In the genomic region with DNA sequence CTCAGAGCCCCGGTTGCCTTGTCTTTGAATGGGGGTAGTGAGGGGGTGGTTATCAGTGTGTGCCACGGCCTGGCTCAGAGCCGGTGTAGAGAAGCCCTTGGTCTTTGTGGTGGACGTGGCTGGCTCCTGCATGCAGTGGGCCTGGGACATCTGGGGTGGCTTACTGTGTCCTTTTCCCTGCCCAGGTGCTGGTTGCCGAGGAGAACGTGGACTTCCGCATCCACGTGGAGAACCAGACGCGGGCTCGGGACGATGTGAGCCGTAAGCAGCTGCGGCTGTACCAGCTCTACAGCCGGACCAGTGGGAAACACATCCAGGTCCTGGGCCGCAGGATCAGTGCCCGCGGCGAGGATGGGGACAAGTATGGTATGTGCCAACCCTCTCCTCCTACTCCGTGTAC, we compare ENCODE assay signal across 21 cellular contexts. TPM values are rescaled to one million over a fixed set of nuclear protein-coding genes. Genes with fewer than 3 reads are reported as not detected.
DNase-seq lines count a peak whose midpoint lies in the region; ATAC-seq, FAIRE-seq and TF ChIP-seq lines count a peak whose summit lies in the region.
"Had no signal": no experiment of that assay in that cellular context is flagged by ENCODE, and none has a peak within 500 bp of the region (broad histone marks: within the 10 kb centered on the region; RNA-seq: fewer than 3 reads in every experiment).

No MANE protein-coding gene starts in this region.

- H2BK120ac ChIP-seq in IMR-90 (ENCODE audit: low read depth, low read length) (no peak overlapping the region), H1 (replicated peaks; ENCODE audit: low read depth, low read length) (no peak overlapping the region), neuronal stem cell (ENCODE audit: low read depth, low read length) (no peak overlapping the region)

- H3K14ac ChIP-seq in IMR-90 (replicated peaks; ENCODE audit: low read depth, low read length): no peak overlapping the region
- no peak overlapping the region for H3K14ac ChIP-seq in H1 (ENCODE audit: insufficient read length)
- peak overlapping the region; percentile 92 for H3K14ac ChIP-seq in neuronal stem cell (ENCODE audit: low read length)

- H3K79me2 ChIP-seq in H1 (ENCODE audit: control insufficient read depth in 1 of 2, insufficient read depth in 2 of 2, low read length in 2 of 2): no peaks in the 10 kb centered on the region

- no peak overlapping the region for H3K18ac ChIP-seq in IMR-90 (ENCODE audit: low read depth, low read length)
- no peak overlapping the region for H3K18ac ChIP-seq in H1 (ENCODE audit: extremely low read depth, low read length)
- peak overlapping the region; percentile 81 for H3K18ac ChIP-seq in neuronal stem cell (ENCODE audit: low read length)

- H3K79me1 ChIP-seq in IMR-90 (ENCODE audit: low read depth in 1 of 2, low read length in 2 of 2) (no peaks in the 10 kb centered on the region), H1 (ENCODE audit: low read depth, low read length) (no peaks in the 10 kb centered on the region), neuronal stem cell (ENCODE audit: low read depth, low read length) (no peaks in the 10 kb centered on the region)

- H3K9me1 ChIP-seq in IMR-90 (ENCODE audit: insufficient read depth, low read length): no peaks in the 10 kb centered on the region

- no peak overlapping the region for H2BK20ac ChIP-seq in IMR-90 (ENCODE audit: low read depth, low read length)
- H2BK20ac ChIP-seq in H1 (ENCODE audit: low read length): no peak overlapping the region

- H3K23ac ChIP-seq in IMR-90 (ENCODE audit: low read depth, low read length) (no peak overlapping the region), H1 (ENCODE audit: insufficient read length) (no peak overlapping the region), neuronal stem cell (ENCODE audit: low read depth, low read length, poor library complexity) (peak overlapping the region; percentile 66)

- H2BK5ac ChIP-seq in IMR-90 (ENCODE audit: low read depth, low read length, poor library complexity, severe bottlenecking) (no peak overlapping the region), H1 (ENCODE audit: low read depth, low read length) (no peak overlapping the region), neuronal stem cell (ENCODE audit: low read length) (no peak overlapping the region)

- H3K56ac ChIP-seq in IMR-90 (ENCODE audit: extremely low read depth, insufficient read depth, low read length) (no peak overlapping the region), H1 (replicated peaks; ENCODE audit: insufficient read length, low read depth, low read length) (no peak overlapping the region)

- H3K4me3 ChIP-seq in IMR-90 (ENCODE audit: insufficient read depth, low read depth, low read length): no peak overlapping the region
- no peak overlapping the region for H3K4me3 ChIP-seq in H1 (ENCODE audit: extremely low read depth in 1 of 4, insufficient read depth in 2 of 4, low read depth in 3 of 4, low read length in 4 of 4)
- no peak overlapping the region for H3K4me3 ChIP-seq in neuronal stem cell (ENCODE audit: low read length in 2 of 2)
- no peak overlapping the region for H3K4me3 ChIP-seq in esophagus muscularis mucosa
- H3K4me3 ChIP-seq: A549, GM23248 had no signal

- H3K27me3 ChIP-seq in IMR-90 (ENCODE audit: control insufficient read depth, insufficient read depth, low read length): no peaks in the 10 kb centered on the region; the same call in 1 of the 2 replicates
- H3K27me3 ChIP-seq in H1 (replicated peaks in 1 of 4; ENCODE audit: control insufficient read depth in 3 of 4, extremely low read depth in 1 of 4, insufficient read depth in 3 of 4, low read length in 3 of 4): no peaks in the 10 kb centered on the region
- H3K27me3 ChIP-seq in neuronal stem cell (ENCODE audit: control insufficient read depth in 3 of 3, insufficient read depth in 3 of 3, low read depth in 1 of 3, low read length in 3 of 3): no peaks in the 10 kb centered on the region
- H3K27me3 ChIP-seq in esophagus muscularis mucosa: no peaks in the 10 kb centered on the region

- H2AFZ ChIP-seq in IMR-90 (replicated peaks; ENCODE audit: low read length, poor library complexity): peak overlapping the region; percentile 32
- no peak overlapping the region for H2AFZ ChIP-seq in H1 (ENCODE audit: low read length)
- H2AFZ ChIP-seq in neuronal stem cell (ENCODE audit: low read length): no peak overlapping the region
- H2AFZ ChIP-seq: GM23248 had no signal

- no peak for DNase-seq in IMR-90
- DNase-seq in H1 (ENCODE audit: low read depth in 1 of 2, low spot score in 2 of 2): no peak
- no peak for DNase-seq in neuronal stem cell (ENCODE audit: low spot score)
- no peak for DNase-seq in esophagus muscularis mucosa (ENCODE audit: extremely low spot score)
- DNase-seq in ACHN: no peak
- DNase-seq: 8988T; C1 segment of cervical spinal cord; Calu3; CD4-positive, alpha-beta memory T cell; COR-L47; DMS53; DMS79 treated with DMSO at 0.1 percent for 48 hours; GF-D8; GM23248; H9 had no signal

- H2BK12ac ChIP-seq in H1 (ENCODE audit: low read depth, low read length) (peak overlapping the region; percentile 68; the same call in 1 of the 2 replicates), neuronal stem cell (ENCODE audit: low read length) (no peak overlapping the region)

- intact Hi-C loops in IMR-90 (cut with micrococcal nuclease): no loop called here
- intact Hi-C loops in esophagus muscularis mucosa (cut with DNase I): no loop called here

- POLR2A ChIA-PET in IMR-90 (lab: Charles Lee; ENCODE audit: unreplicated experiment) (interaction anchor here (0.6 kb wide), 1 partner anchor 474 kb away, joined by 12 read pairs; no protein-coding TSS in a partner anchor), H1 (lab: Charles Lee; ENCODE audit: partially characterized antibody) (interaction anchor here (0.6 to 1.3 kb wide), 3 partner anchors 13 to 325 kb away, joined by 3 to 5 read pairs (median 4); no protein-coding TSS in a partner anchor)

- H2BK15ac ChIP-seq in IMR-90 (ENCODE audit: low read depth, low read length) (no peak overlapping the region), H1 (ENCODE audit: low read length) (0 out of 2 replicates have a peak overlapping the region, but pooled peaks have one; percentile 46), neuronal stem cell (ENCODE audit: low read length) (peak overlapping the region; percentile 12)

- TF ChIP-seq POLR2A in IMR-90 (IDR thresholded peaks at IDR 0.05; ENCODE audit: low read depth, low read length): no peak
- no peak for TF ChIP-seq POLR2A in H1 (IDR thresholded peaks at IDR 0.05; ENCODE audit: control extremely low read depth in 1 of 2, low read depth in 2 of 2, low read length in 2 of 2)
- TF ChIP-seq POLR2A in esophagus muscularis mucosa (IDR thresholded peaks at IDR 0.05; ENCODE audit: low read depth): no peak

- in situ Hi-C loops in IMR-90 (cut with MboI; ENCODE audit: low sequenced_read_pairs): loop anchor here (25.0 kb wide), 1 partner anchor 426 kb away; no protein-coding TSS in a partner anchor
- in situ Hi-C loops in ACHN (cut with HindIII; ENCODE audit: low pct_ligation_motif_present, low pct_unique_long_range_greater_than_20kb, low sequenced_read_pairs): no loop called here

- dilution Hi-C loops in IMR-90 (cut with HindIII; ENCODE audit: low sequenced_read_pairs, unreplicated experiment): no loop called here

- H2AK9ac ChIP-seq in IMR-90 (replicated peaks; ENCODE audit: low read depth, low read length, poor library complexity): no peak overlapping the region

- BruUV-seq in IMR-90 (replicated peaks; lab: Mats Ljungman, UMichigan): no TSS peak

- H3K4me2 ChIP-seq in IMR-90 (ENCODE audit: low read depth, low read length) (no peak overlapping the region), H1 (ENCODE audit: insufficient read depth in 1 of 2, low read depth in 2 of 2, low read length in 2 of 2) (no peak overlapping the region), neuronal stem cell (ENCODE audit: insufficient read depth, low read length, poor library complexity, severe bottlenecking) (no peak overlapping the region)
- H3K4me2 ChIP-seq: A549 had no signal

- no peak overlapping the region for H2AK5ac ChIP-seq in IMR-90 (ENCODE audit: low read depth, low read length)
- H2AK5ac ChIP-seq in H1 (ENCODE audit: low read depth, low read length): no peak overlapping the region
- H2AK5ac ChIP-seq in neuronal stem cell (ENCODE audit: low read depth, low read length): peak overlapping the region; percentile 17

- H3K9me3 ChIP-seq in IMR-90 (ENCODE audit: control insufficient read depth, insufficient read depth, low read length) (no peaks in the 10 kb centered on the region), H1 (ENCODE audit: insufficient read depth in 2 of 2, low read depth in 1 of 2, low read length in 1 of 2) (no peaks in the 10 kb centered on the region), neuronal stem cell (replicated peaks in 1 of 2; ENCODE audit: control insufficient read depth in 2 of 2, insufficient read depth in 1 of 2, low read depth in 1 of 2, low read length in 2 of 2) (no peaks in the 10 kb centered on the region), esophagus muscularis mucosa (no peaks in the 10 kb centered on the region)
- H3K9me3 ChIP-seq: A549 had no signal

- WGBS in IMR-90 (ENCODE audit: extremely low coverage in 2 of 2, insufficient read length in 1 of 2), 2 experiments: 84% methylated on average over 11 of the region's 20 CpGs; no CpG with 5 or more reads in 1 of the 2 experiments
- 91% methylated on average over 19 of the region's 20 CpGs; no CpG with 5 or more reads in 1 of the 2 experiments for WGBS in H1 (ENCODE audit: extremely low coverage in 1 of 2, insufficient coverage in 1 of 2, insufficient read length in 1 of 2, insufficient replicate concordance in 2 of 2, low coverage in 1 of 2, low lambda C conversion rate in 2 of 2, missing lambda C conversion rate in 1 of 2), 2 experiments
- WGBS in neuronal stem cell (ENCODE audit: extremely low coverage in 2 of 2, insufficient read length in 2 of 2, insufficient replicate concordance in 1 of 2), 2 donors: no CpG with 5 or more reads among the region's 20 CpGs
- 94% methylated on average over 9 of the region's 20 CpGs for WGBS in esophagus muscularis mucosa

- H3K4ac ChIP-seq in IMR-90 (ENCODE audit: low read depth, low read length) (no peak overlapping the region), H1 (replicated peaks; ENCODE audit: insufficient read length, low read depth, low read length) (no peak overlapping the region), neuronal stem cell (ENCODE audit: low read length) (no peak overlapping the region)

- H4K20me1 ChIP-seq in IMR-90 (ENCODE audit: insufficient read depth, low read length) (no peaks in the 10 kb centered on the region), H1 (replicated peaks in 1 of 2; ENCODE audit: control insufficient read depth in 1 of 2, insufficient read depth in 2 of 2, low read length in 2 of 2) (peaks cover 0 to 2% of the 10 kb centered on the region in 2 experiments)

- H4K5ac ChIP-seq in IMR-90 (ENCODE audit: low read depth, low read length) (no peak overlapping the region), H1 (ENCODE audit: insufficient read length, low read depth, low read length) (no peak overlapping the region)

- H4K91ac ChIP-seq in IMR-90 (ENCODE audit: insufficient read depth, low read depth, low read length) (no peak overlapping the region), H1 (replicated peaks; ENCODE audit: insufficient read length, low read length) (no peak overlapping the region), neuronal stem cell (ENCODE audit: low read depth, low read length, poor library complexity) (no peak overlapping the region)

- FAIRE-seq in H1 (lab: Jason Lieb, UNC): no peak
- FAIRE-seq: A549, GM12892 had no signal

- no peaks in the 10 kb centered on the region for H3K4me1 ChIP-seq in IMR-90 (ENCODE audit: control insufficient read depth, insufficient read depth, low read length)
- peaks cover 0 to 34% (median 23%) of the 10 kb centered on the region in 4 experiments; a peak in 6 of 7 replicates for H3K4me1 ChIP-seq in H1 (replicated peaks in 1 of 4; ENCODE audit: control insufficient read depth in 3 of 4, insufficient read depth in 4 of 4, low read length in 3 of 4)
- H3K4me1 ChIP-seq in neuronal stem cell (ENCODE audit: control insufficient read depth in 2 of 2, insufficient read depth in 1 of 2, low read depth in 1 of 2, low read length in 2 of 2): peaks cover 8 to 12% of the 10 kb centered on the region in 2 donors
- peaks cover 0 to 31% (median 0%) of the 10 kb centered on the region in 4 donors for H3K4me1 ChIP-seq in esophagus muscularis mucosa
- H3K4me1 ChIP-seq: A549 had no signal

- TF ChIP-seq RAD21 in IMR-90 (IDR thresholded peaks at IDR 0.05; ENCODE audit: low read length) (no peak), H1 (IDR thresholded peaks at IDR 0.05 in 1 of 2, conservative IDR thresholded peaks at IDR 0.05 in 1 of 2; ENCODE audit: low read depth in 2 of 2, low read length in 2 of 2) (no peak)

- H3K9ac ChIP-seq in IMR-90 (ENCODE audit: low read depth, low read length) (no peak overlapping the region), H1 (replicated peaks in 1 of 4; ENCODE audit: extremely low read depth in 1 of 4, low read depth in 3 of 4, low read length in 3 of 4) (no peak overlapping the region), neuronal stem cell (ENCODE audit: low read depth, low read length, poor library complexity) (no peak overlapping the region)
- H3K9ac ChIP-seq: GM23248 had no signal

- H3K36me3 ChIP-seq in IMR-90 (ENCODE audit: control insufficient read depth, insufficient read depth, low read length) (no peaks in the 10 kb centered on the region), H1 (ENCODE audit: control insufficient read depth in 2 of 4, insufficient read depth in 4 of 4, low read length in 3 of 4) (no peaks in the 10 kb centered on the region), neuronal stem cell (replicated peaks in 1 of 2; ENCODE audit: control insufficient read depth in 2 of 2, insufficient read depth in 2 of 2, low read length in 2 of 2) (no peaks in the 10 kb centered on the region), esophagus muscularis mucosa (no peaks in the 10 kb centered on the region)

- H3K23me2 ChIP-seq in H1 (ENCODE audit: low read depth, low read length): no peaks in the 10 kb centered on the region; the same call in 1 of the 2 replicates

- H4K8ac ChIP-seq in IMR-90 (ENCODE audit: low read depth in 2 of 2, low read length in 2 of 2) (no peak overlapping the region), H1 (ENCODE audit: extremely low read depth, insufficient read depth, low read length) (no peak overlapping the region), neuronal stem cell (ENCODE audit: low read depth, low read length) (no peak overlapping the region)

- TF ChIP-seq CTCF in IMR-90 (conservative IDR thresholded peaks at IDR 0.05; ENCODE audit: low read depth, low read length) (no peak), H1 (IDR thresholded peaks at IDR 0.05; ENCODE audit: control extremely low read depth in 1 of 3, insufficient read depth in 1 of 3, low read depth in 1 of 3, low read length in 3 of 3) (no peak), esophagus muscularis mucosa (IDR thresholded peaks at IDR 0.05) (no peak)

- CTCF ChIA-PET in IMR-90 (lab: Yijun Ruan, JAX) (interaction anchor here (1.0 kb wide), 1 partner anchor 17 kb away, joined by 3 read pairs; no protein-coding TSS in a partner anchor), H1 (lab: Charles Lee; ENCODE audit: partially characterized antibody) (interaction anchor here (1.0 to 6.3 kb wide), 8 partner anchors 8 to 472 kb away, joined by 3 to 56 read pairs (median 5); a partner anchor contains a TSS)

- no peak overlapping the region for H3K27ac ChIP-seq in IMR-90 (ENCODE audit: insufficient read depth, low read length)
- no peak overlapping the region for H3K27ac ChIP-seq in H1 (ENCODE audit: low read depth, low read length)
- no peak overlapping the region for H3K27ac ChIP-seq in neuronal stem cell (replicated peaks; ENCODE audit: low read length)
- no peak overlapping the region for H3K27ac ChIP-seq in esophagus muscularis mucosa (replicated peaks in 1 of 4)
- H3K27ac ChIP-seq: A549, GM23248 had no signal

- no peak for ATAC-seq in IMR-90 (ENCODE audit: low read depth)
- ATAC-seq in GM19452 (IDR thresholded peaks at IDR 0.05; ENCODE audit: unreplicated experiment): no peak
- ATAC-seq: A549, HCT116 had no signal

- TF ChIP-seq EP300 in H1 (IDR thresholded peaks at IDR 0.05; ENCODE audit: borderline replicate concordance in 1 of 2, low read depth in 2 of 2, low read length in 2 of 2): no peak
- TF ChIP-seq EP300 in esophagus muscularis mucosa (IDR thresholded peaks at IDR 0.05): no peak

RNA-seq across cellular contexts. Expression of a gene that starts 16.5 kb away (rescaled TPM):
- total RNA-seq in IMR-90 (2012; rRNA removed) (under 0.01 TPM in 1 of 2 replicates, not detected in the other), esophagus muscularis mucosa (under 1 TPM in 3 of 4 donors, not detected in 1; 0.66 to 0.91 (median 0.86) TPM)
- polyA plus RNA-seq in IMR-90 (2012; rRNA removed) (0.15 and 0.22 TPM in 2 replicates), H1 (2011; rRNA removed) (0.54 and 0.64 TPM in 2 replicates)
- 0.11 TPM in 1 of 2 replicates, not detected in the other for polyA plus RNA-seq in IMR-90 (2012; cell fraction: cytosol; rRNA removed)
- 0.65 and 0.67 TPM in 2 replicates for polyA plus RNA-seq in IMR-90 (2012; cell fraction: nucleus; rRNA removed; ENCODE audit: low replicate concordance)
- total RNA-seq in H1 (2021; fragmentation: NEBNext Ultra II Directional; extraction: Animal tissue kit (Norgen Biotek cat#: 25700)): 0.63 and 1.3 TPM in 2 replicates
- 0.49 TPM for polyA plus RNA-seq in H1 (2011; cell fraction: cytosol; rRNA removed)
- 0.76 TPM for polyA plus RNA-seq in H1 (2011; cell fraction: nucleus; rRNA removed)
- polyA plus RNA-seq in H1 (2012, experiment 1 of 2): 0.32 to 0.57 TPM (median 0.39 TPM) in 4 replicates
- 0.49 TPM for polyA plus RNA-seq in H1 (2012, experiment 2 of 2)
- 1.4 TPM for polyA plus RNA-seq in H1 (2013, experiment 1 of 2)
- 1.3 TPM for polyA plus RNA-seq in H1 (2013, experiment 2 of 2)
- polyA minus RNA-seq in H1 (2011; rRNA and poly(A)+ RNA removed): 0.22 TPM in 1 of 2 replicates, not detected in the other
- polyA minus RNA-seq in H1 (2011; cell fraction: cytosol; rRNA and poly(A)+ RNA removed): 0.73 TPM
- polyA minus RNA-seq in H1 (2011; cell fraction: nucleus; rRNA and poly(A)+ RNA removed): not detected
- polyA plus RNA-seq in neuronal stem cell (2013, experiment 1 of 2): 0.22 TPM
- 0.19 TPM for polyA plus RNA-seq in neuronal stem cell (2013, experiment 2 of 2)
- total RNA-seq: GM23248, H4 had no signal
- polyA plus RNA-seq: BJ had no signal

RNA-seq across cellular contexts. Expression of a gene that starts 48.3 kb away (rescaled TPM):
- 856 and 1,596 TPM in 2 replicates for total RNA-seq in IMR-90 (2012; rRNA removed)
- 929 and 3,169 TPM in 2 replicates for polyA plus RNA-seq in IMR-90 (2012; rRNA removed)
- polyA plus RNA-seq in IMR-90 (2012; cell fraction: cytosol; rRNA removed): 105 and 178 TPM in 2 replicates
- 29.5 and 252 TPM in 2 replicates for polyA plus RNA-seq in IMR-90 (2012; cell fraction: nucleus; rRNA removed; ENCODE audit: low replicate concordance)
- 4,042 and 4,211 TPM in 2 replicates for total RNA-seq in H1 (2021; fragmentation: NEBNext Ultra II Directional; extraction: Animal tissue kit (Norgen Biotek cat#: 25700))
- polyA plus RNA-seq in H1 (2011; rRNA removed): 2,182 and 2,865 TPM in 2 replicates
- polyA plus RNA-seq in H1 (2011; cell fraction: cytosol; rRNA removed): 2,969 TPM
- 1,346 TPM for polyA plus RNA-seq in H1 (2011; cell fraction: nucleus; rRNA removed)
- 3,982 to 7,380 TPM (median 6,139 TPM) in 4 replicates for polyA plus RNA-seq in H1 (2012, experiment 1 of 2)
- polyA plus RNA-seq in H1 (2012, experiment 2 of 2): 312 TPM
- polyA plus RNA-seq in H1 (2013, experiment 1 of 2): 3,410 TPM
- 3,424 TPM for polyA plus RNA-seq in H1 (2013, experiment 2 of 2)
- 2,157 and 2,667 TPM in 2 replicates for polyA minus RNA-seq in H1 (2011; rRNA and poly(A)+ RNA removed)
- polyA minus RNA-seq in H1 (2011; cell fraction: cytosol; rRNA and poly(A)+ RNA removed): 5,713 TPM
- polyA minus RNA-seq in H1 (2011; cell fraction: nucleus; rRNA and poly(A)+ RNA removed): 2,033 TPM
- 2,664 TPM for polyA plus RNA-seq in neuronal stem cell (2013, experiment 1 of 2)
- polyA plus RNA-seq in neuronal stem cell (2013, experiment 2 of 2): 2,628 TPM
- total RNA-seq in esophagus muscularis mucosa: 100 to 1,000 TPM; 388 to 648 (median 553) TPM
